Comparison of ENCODE assay signal across 2 cellular contexts in genomic region chr17:81046131-81046769, GRCh38.
TF ChIP-seq lines count a peak whose summit lies in the region.

No MANE protein-coding gene starts in this region.

TF ChIP-seq in HCT116, 20 proteins besides CTCF, POLR2A, EP300 and RAD21:
- no peak for TF ChIP-seq EZH2 (IDR thresholded peaks at IDR 0.05)
- no peak for TF ChIP-seq TCF7L2 (IDR thresholded peaks at IDR 0.05; ENCODE audit: borderline replicate concordance, extremely low read depth, insufficient read depth, insufficient read length)
- no peak for TF ChIP-seq CBX3 (IDR thresholded peaks at IDR 0.05; ENCODE audit: low read depth)
- no peak for TF ChIP-seq FOSL1 (IDR thresholded peaks at IDR 0.05; ENCODE audit: low read depth)
- TF ChIP-seq JUND (IDR thresholded peaks at IDR 0.05), result no peak
- TF ChIP-seq POLR2AphosphoS5 (IDR thresholded peaks at IDR 0.05; ENCODE audit: low read depth, low read length), result no peak
- no peak for TF ChIP-seq ZBTB33 (IDR thresholded peaks at IDR 0.05; ENCODE audit: extremely low read depth, insufficient replicate concordance, low read length)
- no peak for TF ChIP-seq YY1 (IDR thresholded peaks at IDR 0.05; ENCODE audit: extremely low read depth, insufficient replicate concordance, low read depth, low read length)
- no peak for TF ChIP-seq SRF (IDR thresholded peaks at IDR 0.05; ENCODE audit: low read depth)
- TF ChIP-seq ZNF274 (IDR thresholded peaks at IDR 0.05; ENCODE audit: low read depth, low read length), result no peak
- TF ChIP-seq ELF1 (IDR thresholded peaks at IDR 0.05; ENCODE audit: borderline replicate concordance, low read depth), result no peak
- no peak for TF ChIP-seq MAX (IDR thresholded peaks at IDR 0.05)
- no peak for TF ChIP-seq SIN3A (IDR thresholded peaks at IDR 0.05; ENCODE audit: low read depth)
- no peak for TF ChIP-seq SP1 (IDR thresholded peaks at IDR 0.05; ENCODE audit: low read depth)
- no peak for TF ChIP-seq CEBPB (IDR thresholded peaks at IDR 0.05; ENCODE audit: low read depth)
- TF ChIP-seq ZFX (IDR thresholded peaks at IDR 0.05), result no peak
- no peak for TF ChIP-seq EGR1 (IDR thresholded peaks at IDR 0.05; ENCODE audit: low read depth)
- TF ChIP-seq REST (IDR thresholded peaks at IDR 0.05; ENCODE audit: low read depth), result no peak

TF ChIP-seq in K562, 482 proteins besides CTCF, POLR2A, EP300 and RAD21:
- TF ChIP-seq ZBTB49 (CRISPR knock-in tag; IDR thresholded peaks at IDR 0.05; ENCODE audit: borderline replicate concordance) (no peak), BCOR (IDR thresholded peaks at IDR 0.05) (0 out of 2 replicates have a peak, but pooled peaks have one; percentile 18), ZFP36 (IDR thresholded peaks at IDR 0.05; ENCODE audit: low read depth, low read length, partially characterized antibody) (peak; percentile 97)
